8 cellular contexts compared by ENCODE assay signal in the genomic region with DNA sequence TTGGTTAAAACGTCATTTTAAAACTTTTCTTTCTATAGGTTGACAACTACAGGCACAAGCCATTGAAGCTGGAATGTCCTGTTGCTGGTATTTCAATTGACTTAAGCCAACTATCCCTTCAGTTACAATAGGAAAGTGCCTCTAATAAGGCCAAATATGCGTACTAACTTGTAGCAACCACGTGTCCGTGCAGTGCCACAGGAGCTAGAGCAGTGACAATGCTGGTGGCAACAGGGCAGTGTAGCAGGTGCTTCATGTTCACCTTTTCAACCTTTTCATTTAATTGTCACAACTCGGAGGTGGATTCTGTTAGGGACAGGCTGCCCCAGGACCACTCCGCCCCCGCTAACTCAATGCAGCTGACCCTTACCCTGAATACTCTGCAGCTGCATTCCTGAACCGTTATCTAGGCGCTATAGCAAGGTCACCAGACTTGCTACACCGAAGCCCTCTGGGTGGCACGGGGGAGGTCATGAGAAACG. TPM values are rescaled to one million over a fixed set of nuclear protein-coding genes. Genes with fewer than 3 reads are reported as not detected.
A peak's percentile ranks its signal among the peaks of the same experiment; 100 is the strongest.
DNase-seq lines count a peak whose midpoint lies in the region; ATAC-seq and TF ChIP-seq lines count a peak whose summit lies in the region.

No MANE protein-coding gene starts in this region.

- H3K79me2 ChIP-seq in mesendoderm (ENCODE audit: control insufficient read depth, insufficient read depth, low read length): peaks cover 16% of the 10 kb centered on the region

- no peak overlapping the region for H3K23ac ChIP-seq in mesendoderm (ENCODE audit: low read length)

- H2AK5ac ChIP-seq in mesendoderm (ENCODE audit: low read length): no peak overlapping the region

- H3K36me3 ChIP-seq in HUES6 (ENCODE audit: control insufficient read depth, insufficient read depth, low read length) (peaks cover 51% of the 10 kb centered on the region), body of pancreas (replicated peaks in 1 of 2; ENCODE audit: insufficient read depth in 1 of 2, low read depth in 2 of 2) (no peaks in the 10 kb centered on the region), mesendoderm (ENCODE audit: control insufficient read depth, insufficient read depth, low read length) (peaks cover 6% of the 10 kb centered on the region)

- H3K79me1 ChIP-seq in mesendoderm (ENCODE audit: low read length): peaks cover 6% of the 10 kb centered on the region

- H3K9ac ChIP-seq in HUES6 (ENCODE audit: low read length) (peak overlapping the region; percentile 98), mesendoderm (ENCODE audit: low read length) (peak overlapping the region; percentile 98)

- H3K4me2 ChIP-seq in mesendoderm (ENCODE audit: low read length): peak overlapping the region; percentile 98

- ATAC-seq in body of pancreas: no peak

- intact Hi-C loops in body of pancreas (cut with DNase I): no loop called here

- H3K18ac ChIP-seq in mesendoderm (ENCODE audit: low read length): no peak overlapping the region

- POLR2A ChIA-PET in AG04449 (lab: Yijun Ruan, JAX): interaction anchor here (1.7 to 3.1 kb wide), 3 partner anchors 8 to 168 kb away, joined by 4 to 41 read pairs (median 7); no protein-coding TSS in a partner anchor

- CTCF ChIA-PET in AG04449 (lab: Yijun Ruan, JAX): interaction anchor here (0.8 to 3.4 kb wide), 5 partner anchors 9 to 269 kb away, joined by 3 to 31 read pairs (median 3); no protein-coding TSS in a partner anchor

- H3K4me3 ChIP-seq in AG04449 (ENCODE audit: low read depth, low read length) (peak overlapping the region; percentile 86), HUES6 (ENCODE audit: low read depth, low read length) (peak overlapping the region; percentile 87), body of pancreas (no peak overlapping the region), mesendoderm (ENCODE audit: low read length) (peak overlapping the region; percentile 96)

- H4K8ac ChIP-seq in mesendoderm (ENCODE audit: low read depth, low read length): no peak overlapping the region

- H3K4me1 ChIP-seq in HUES6 (ENCODE audit: control insufficient read depth, insufficient read depth, low read length): peaks cover 29% of the 10 kb centered on the region
- H3K4me1 ChIP-seq in body of pancreas: peaks cover 31% of the 10 kb centered on the region
- peaks cover 2% of the 10 kb centered on the region for H3K4me1 ChIP-seq in mesendoderm (ENCODE audit: control insufficient read depth, low read depth, low read length)

- H3K56ac ChIP-seq in mesendoderm (ENCODE audit: low read length): peak overlapping the region; percentile 92

- DNase-seq in AG04449 (ENCODE audit: low read depth, low spot score) (no peak), body of pancreas (peak in 1 of 4 donors; percentile 19), mesendoderm (peak; percentile 54), NCI-H2171 treated with DMSO at 0.1 percent for 48 hours (lab: John Stamatoyannopoulos, UW) (no peak), NCI-H226 (no peak), GM10266 (ENCODE audit: extremely low spot score) (no peak), KG1 (lab: John Stamatoyannopoulos, UW) (no peak)

- TF ChIP-seq CTCF in AG04449 (IDR thresholded peaks at IDR 0.05; ENCODE audit: insufficient read depth, low read length, missing control alignments) (no peak), body of pancreas (IDR thresholded peaks at IDR 0.05) (no peak), GM10266 (IDR thresholded peaks at IDR 0.05; ENCODE audit: control insufficient read depth, insufficient read depth, low read depth, missing control alignments) (no peak)

- 56 to 67% methylated on average over 12 of the region's 12 CpGs for WGBS in body of pancreas, 2 donors
- WGBS in mesendoderm (ENCODE audit: extremely low coverage, insufficient coverage, low lambda C conversion rate): no CpG with 5 or more reads among the region's 12 CpGs

- TF ChIP-seq POLR2A in body of pancreas (IDR thresholded peaks at IDR 0.05): no peak

- peak overlapping the region; percentile 98; the same call in 1 of the 2 replicates for H3K27ac ChIP-seq in HUES6 (ENCODE audit: low read depth, low read length)
- peak overlapping the region in 3 of 4 donors; percentile 98 to 99 (median 99) for H3K27ac ChIP-seq in body of pancreas
- H3K27ac ChIP-seq in mesendoderm (ENCODE audit: low read depth, low read length): no peak overlapping the region

- H3K27me3 ChIP-seq in HUES6 (ENCODE audit: control insufficient read depth, insufficient read depth, low read length) (no peaks in the 10 kb centered on the region), body of pancreas (no peaks in the 10 kb centered on the region), mesendoderm (ENCODE audit: insufficient read depth, low read length, poor library complexity) (no peaks in the 10 kb centered on the region)

- no peak overlapping the region for H2BK5ac ChIP-seq in mesendoderm (ENCODE audit: low read length)

- no peak overlapping the region for H3K4ac ChIP-seq in mesendoderm (ENCODE audit: low read depth, low read length)

- H3K9me3 ChIP-seq in HUES6 (ENCODE audit: control insufficient read depth, insufficient read depth, low read depth, low read length): no peaks in the 10 kb centered on the region
- H3K9me3 ChIP-seq in body of pancreas: no peaks in the 10 kb centered on the region

- no peak overlapping the region for H2BK15ac ChIP-seq in mesendoderm (replicated peaks; ENCODE audit: low read depth)

- no peak overlapping the region for H4K5ac ChIP-seq in mesendoderm (ENCODE audit: low read length)

- no peak overlapping the region for H2BK120ac ChIP-seq in mesendoderm (ENCODE audit: low read depth, low read length)

RNA-seq across cellular contexts. Expression of gene ERVMER34-1, which starts 37.7 kb away (rescaled TPM):
- under 1 TPM; 0.33 to 0.52 TPM for total RNA-seq in body of pancreas
- 15.7 TPM for polyA plus RNA-seq in mesendoderm (2013, experiment 1 of 2)
- 15.7 TPM for polyA plus RNA-seq in mesendoderm (2013, experiment 2 of 2)

RNA-seq across cellular contexts. Expression of gene USP46, which starts 54.4 kb away (rescaled TPM):
- total RNA-seq in body of pancreas: 1 to 10 TPM; 6.7 to 6.9 TPM
- polyA plus RNA-seq in mesendoderm (2013, experiment 1 of 2): 38.4 TPM
- 41.2 TPM for polyA plus RNA-seq in mesendoderm (2013, experiment 2 of 2)

Comparison
In these comparisons a context has a peak if more than half of its experiments do, and no peak if none do; other contexts are left out.
1. H3K4me3 ChIP-seq: peak in AG04449 (single experiment), HUES6 (single experiment) and mesendoderm (single experiment); none in body of pancreas (0 of 2).